ENCODE assay signal across 1 cellular context in the genomic region with DNA sequence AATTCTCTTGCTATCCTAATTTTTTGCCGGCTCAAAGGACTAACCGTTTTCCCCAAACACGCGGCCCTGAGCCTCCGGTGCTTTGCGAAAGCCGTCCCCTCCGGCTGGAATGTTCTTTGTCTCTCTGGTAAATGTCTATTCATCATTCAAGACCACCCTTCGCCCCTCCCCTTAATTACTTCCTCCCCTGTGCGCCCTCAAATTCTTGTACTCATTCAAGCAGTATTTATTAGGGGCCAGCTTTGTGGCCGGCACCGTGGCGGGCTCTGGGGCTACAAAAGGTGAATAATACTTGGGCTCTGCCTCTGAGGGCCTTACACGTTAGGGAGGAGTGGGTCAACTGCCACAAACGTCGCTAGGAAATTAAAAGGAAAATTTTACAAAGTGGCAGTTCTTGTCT.
TF ChIP-seq lines count a peak whose summit lies in the region.

No MANE protein-coding gene starts in this region.

TF ChIP-seq in GM12878, 131 proteins besides CTCF, POLR2A, EP300 and RAD21:
- TF ChIP-seq RFX5 (IDR thresholded peaks at IDR 0.05; ENCODE audit: low read depth, low read length) = no peak
- TF ChIP-seq, protein P1, sequence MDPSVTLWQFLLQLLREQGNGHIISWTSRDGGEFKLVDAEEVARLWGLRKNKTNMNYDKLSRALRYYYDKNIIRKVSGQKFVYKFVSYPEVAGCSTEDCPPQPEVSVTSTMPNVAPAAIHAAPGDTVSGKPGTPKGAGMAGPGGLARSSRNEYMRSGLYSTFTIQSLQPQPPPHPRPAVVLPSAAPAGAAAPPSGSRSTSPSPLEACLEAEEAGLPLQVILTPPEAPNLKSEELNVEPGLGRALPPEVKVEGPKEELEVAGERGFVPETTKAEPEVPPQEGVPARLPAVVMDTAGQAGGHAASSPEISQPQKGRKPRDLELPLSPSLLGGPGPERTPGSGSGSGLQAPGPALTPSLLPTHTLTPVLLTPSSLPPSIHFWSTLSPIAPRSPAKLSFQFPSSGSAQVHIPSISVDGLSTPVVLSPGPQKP (IDR thresholded peaks at IDR 0.05; ENCODE audit: low read depth, low read length) = no peak
- TF ChIP-seq, protein P2, sequence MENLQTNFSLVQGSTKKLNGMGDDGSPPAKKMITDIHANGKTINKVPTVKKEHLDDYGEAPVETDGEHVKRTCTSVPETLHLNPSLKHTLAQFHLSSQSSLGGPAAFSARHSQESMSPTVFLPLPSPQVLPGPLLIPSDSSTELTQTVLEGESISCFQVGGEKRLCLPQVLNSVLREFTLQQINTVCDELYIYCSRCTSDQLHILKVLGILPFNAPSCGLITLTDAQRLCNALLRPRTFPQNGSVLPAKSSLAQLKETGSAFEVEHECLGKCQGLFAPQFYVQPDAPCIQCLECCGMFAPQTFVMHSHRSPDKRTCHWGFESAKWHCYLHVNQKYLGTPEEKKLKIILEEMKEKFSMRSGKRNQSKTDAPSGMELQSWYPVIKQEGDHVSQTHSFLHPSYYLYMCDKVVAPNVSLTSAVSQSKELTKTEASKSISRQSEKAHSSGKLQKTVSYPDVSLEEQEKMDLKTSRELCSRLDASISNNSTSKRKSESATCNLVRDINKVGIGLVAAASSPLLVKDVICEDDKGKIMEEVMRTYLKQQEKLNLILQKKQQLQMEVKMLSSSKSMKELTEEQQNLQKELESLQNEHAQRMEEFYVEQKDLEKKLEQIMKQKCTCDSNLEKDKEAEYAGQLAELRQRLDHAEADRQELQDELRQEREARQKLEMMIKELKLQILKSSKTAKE (IDR thresholded peaks at IDR 0.05; ENCODE audit: low read depth, poor library complexity, severe bottlenecking) = no peak
- no peak for TF ChIP-seq GATAD2B (conservative IDR thresholded peaks at IDR 0.05; ENCODE audit: low read depth)
- TF ChIP-seq ZNF207 (IDR thresholded peaks at IDR 0.05; ENCODE audit: borderline replicate concordance) = no peak
- TF ChIP-seq ETV6 (conservative IDR thresholded peaks at IDR 0.05 in 1 of 2, IDR thresholded peaks at IDR 0.05 in 1 of 2; ENCODE audit: borderline replicate concordance in 1 of 2, low read depth in 1 of 2) = no peak
- TF ChIP-seq, protein P3, sequence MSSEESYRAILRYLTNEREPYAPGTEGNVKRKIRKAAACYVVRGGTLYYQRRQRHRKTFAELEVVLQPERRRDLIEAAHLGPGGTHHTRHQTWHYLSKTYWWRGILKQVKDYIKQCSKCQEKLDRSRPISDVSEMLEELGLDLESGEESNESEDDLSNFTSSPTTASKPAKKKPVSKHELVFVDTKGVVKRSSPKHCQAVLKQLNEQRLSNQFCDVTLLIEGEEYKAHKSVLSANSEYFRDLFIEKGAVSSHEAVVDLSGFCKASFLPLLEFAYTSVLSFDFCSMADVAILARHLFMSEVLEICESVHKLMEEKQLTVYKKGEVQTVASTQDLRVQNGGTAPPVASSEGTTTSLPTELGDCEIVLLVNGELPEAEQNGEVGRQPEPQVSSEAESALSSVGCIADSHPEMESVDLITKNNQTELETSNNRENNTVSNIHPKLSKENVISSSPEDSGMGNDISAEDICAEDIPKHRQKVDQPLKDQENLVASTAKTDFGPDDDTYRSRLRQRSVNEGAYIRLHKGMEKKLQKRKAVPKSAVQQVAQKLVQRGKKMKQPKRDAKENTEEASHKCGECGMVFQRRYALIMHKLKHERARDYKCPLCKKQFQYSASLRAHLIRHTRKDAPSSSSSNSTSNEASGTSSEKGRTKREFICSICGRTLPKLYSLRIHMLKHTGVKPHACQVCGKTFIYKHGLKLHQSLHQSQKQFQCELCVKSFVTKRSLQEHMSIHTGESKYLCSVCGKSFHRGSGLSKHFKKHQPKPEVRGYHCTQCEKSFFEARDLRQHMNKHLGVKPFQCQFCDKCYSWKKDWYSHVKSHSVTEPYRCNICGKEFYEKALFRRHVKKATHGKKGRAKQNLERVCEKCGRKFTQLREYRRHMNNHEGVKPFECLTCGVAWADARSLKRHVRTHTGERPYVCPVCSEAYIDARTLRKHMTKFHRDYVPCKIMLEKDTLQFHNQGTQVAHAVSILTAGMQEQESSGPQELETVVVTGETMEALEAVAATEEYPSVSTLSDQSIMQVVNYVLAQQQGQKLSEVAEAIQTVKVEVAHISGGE (CRISPR knock-in tag; IDR thresholded peaks at IDR 0.05) = no peak
- TF ChIP-seq NR2C2 (IDR thresholded peaks at IDR 0.05; ENCODE audit: borderline replicate concordance, control insufficient read depth, insufficient read length, low read depth) = no peak
- no peak for TF ChIP-seq BHLHE40 (IDR thresholded peaks at IDR 0.05; ENCODE audit: borderline replicate concordance in 1 of 2, low read depth in 2 of 2, low read length in 1 of 2)
- TF ChIP-seq IKZF2 (IDR thresholded peaks at IDR 0.05) = no peak
- TF ChIP-seq JUND (IDR thresholded peaks at IDR 0.05; ENCODE audit: low read depth, low read length) = no peak
- no peak for TF ChIP-seq SMARCA5 (IDR thresholded peaks at IDR 0.05)
- no peak for TF ChIP-seq STAT3 (IDR thresholded peaks at IDR 0.05; ENCODE audit: low read depth, low read length)
- no peak for TF ChIP-seq POLR2AphosphoS5 (IDR thresholded peaks at IDR 0.05; ENCODE audit: low read length)
- no peak for TF ChIP-seq CREM (IDR thresholded peaks at IDR 0.05; ENCODE audit: low read depth)
- no peak for TF ChIP-seq FOS (IDR thresholded peaks at IDR 0.05; ENCODE audit: borderline replicate concordance, extremely low read depth, insufficient read length)
- TF ChIP-seq, protein P4, sequence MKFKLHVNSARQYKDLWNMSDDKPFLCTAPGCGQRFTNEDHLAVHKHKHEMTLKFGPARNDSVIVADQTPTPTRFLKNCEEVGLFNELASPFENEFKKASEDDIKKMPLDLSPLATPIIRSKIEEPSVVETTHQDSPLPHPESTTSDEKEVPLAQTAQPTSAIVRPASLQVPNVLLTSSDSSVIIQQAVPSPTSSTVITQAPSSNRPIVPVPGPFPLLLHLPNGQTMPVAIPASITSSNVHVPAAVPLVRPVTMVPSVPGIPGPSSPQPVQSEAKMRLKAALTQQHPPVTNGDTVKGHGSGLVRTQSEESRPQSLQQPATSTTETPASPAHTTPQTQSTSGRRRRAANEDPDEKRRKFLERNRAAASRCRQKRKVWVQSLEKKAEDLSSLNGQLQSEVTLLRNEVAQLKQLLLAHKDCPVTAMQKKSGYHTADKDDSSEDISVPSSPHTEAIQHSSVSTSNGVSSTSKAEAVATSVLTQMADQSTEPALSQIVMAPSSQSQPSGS (IDR thresholded peaks at IDR 0.05; ENCODE audit: low read length) = no peak
- TF ChIP-seq, protein P5, sequence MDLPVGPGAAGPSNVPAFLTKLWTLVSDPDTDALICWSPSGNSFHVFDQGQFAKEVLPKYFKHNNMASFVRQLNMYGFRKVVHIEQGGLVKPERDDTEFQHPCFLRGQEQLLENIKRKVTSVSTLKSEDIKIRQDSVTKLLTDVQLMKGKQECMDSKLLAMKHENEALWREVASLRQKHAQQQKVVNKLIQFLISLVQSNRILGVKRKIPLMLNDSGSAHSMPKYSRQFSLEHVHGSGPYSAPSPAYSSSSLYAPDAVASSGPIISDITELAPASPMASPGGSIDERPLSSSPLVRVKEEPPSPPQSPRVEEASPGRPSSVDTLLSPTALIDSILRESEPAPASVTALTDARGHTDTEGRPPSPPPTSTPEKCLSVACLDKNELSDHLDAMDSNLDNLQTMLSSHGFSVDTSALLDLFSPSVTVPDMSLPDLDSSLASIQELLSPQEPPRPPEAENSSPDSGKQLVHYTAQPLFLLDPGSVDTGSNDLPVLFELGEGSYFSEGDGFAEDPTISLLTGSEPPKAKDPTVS (IDR thresholded peaks at IDR 0.05; ENCODE audit: low read depth, low read length) = no peak
TF ChIP-seq in GM12878: peak in this region for 0.
